20 cellular contexts compared by ENCODE assay signal in the genomic region with DNA sequence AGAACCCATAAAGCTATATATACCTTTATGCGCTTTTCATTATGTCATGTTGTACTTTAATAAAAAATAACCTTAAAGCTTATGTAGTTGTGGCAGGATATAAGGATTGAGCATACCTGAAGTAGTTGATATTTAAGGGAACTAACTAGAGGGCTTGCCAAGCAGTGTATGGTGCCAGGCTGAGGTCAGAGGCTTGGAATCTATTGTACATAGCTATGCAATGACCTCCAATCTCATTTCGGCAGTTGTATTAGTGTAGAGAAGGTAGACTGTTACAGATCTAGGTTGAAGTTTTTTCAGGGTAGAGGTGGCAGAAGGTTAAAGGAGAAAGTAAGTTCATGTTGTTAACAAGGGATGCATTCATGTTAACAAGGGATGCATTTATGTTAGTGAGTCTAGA.
A peak's percentile ranks its signal among the peaks of the same experiment; 100 is the strongest.
DNase-seq lines count a peak whose midpoint lies in the region; ATAC-seq lines count a peak whose summit lies in the region.
"Had no signal": no experiment of that assay in that cellular context is flagged by ENCODE, and none has a peak within 500 bp of the region (broad histone marks: within the 10 kb centered on the region; RNA-seq: fewer than 3 reads in every experiment).

No MANE protein-coding gene starts in this region.

- peak; percentile 2 for DNase-seq in A172 (ENCODE audit: low spot score)
- DNase-seq in EL: peak; percentile 13
- DNase-seq in adipocyte (ENCODE audit: low read depth): peak; percentile 41
- DNase-seq in kidney tubule cell (ENCODE audit: low spot score): peak; percentile 42
- no peak for DNase-seq in NCI-H1694 treated with DMSO at 0.1 percent for 48 hours (lab: John Stamatoyannopoulos, UW)
- DNase-seq in kidney glomerular epithelial cell (lab: John Stamatoyannopoulos, UW): no peak
- DNase-seq in HuH-7.5 (ENCODE audit: low spot score): no peak
- DNase-seq: CD4-positive, alpha-beta memory T cell; GM23248; Kasumi-1; NCI-H1092 treated with DMSO at 0.1 percent for 48 hours; NCI-H2107; NCI-H510A treated with DMSO at 0.1 percent for 48 hours; NCI-H774; SHP77 treated with DMSO at 0.1 percent for 48 hours; SK-N-SH had no signal

- H3K9me3 ChIP-seq in adipocyte (ENCODE audit: control insufficient read depth, low read length): no peaks in the 10 kb centered on the region
- H3K9me3 ChIP-seq: A549, BLaER1, HAP-1, SK-N-SH had no signal

- no peak overlapping the region for H3K4me3 ChIP-seq in adipocyte (ENCODE audit: low read length)
- H3K4me3 ChIP-seq: A549, BLaER1, GM23248, HAP-1 had no signal

- H3K9ac ChIP-seq in adipocyte (ENCODE audit: low read length): no peak overlapping the region
- H3K9ac ChIP-seq: BLaER1, GM23248, SK-N-SH had no signal

- no peaks in the 10 kb centered on the region for H3K36me3 ChIP-seq in adipocyte (ENCODE audit: control insufficient read depth, insufficient read depth, low read length, severe bottlenecking)
- H3K36me3 ChIP-seq: BLaER1, HAP-1 had no signal

- no peaks in the 10 kb centered on the region for H3K4me1 ChIP-seq in adipocyte (ENCODE audit: control insufficient read depth, insufficient read depth, low read length)
- H3K4me1 ChIP-seq: A549, BLaER1, HAP-1 had no signal

- no peak for ATAC-seq in GM21825 (IDR thresholded peaks at IDR 0.05; ENCODE audit: unreplicated experiment)
- ATAC-seq: A549 had no signal

- H3K27me3 ChIP-seq in adipocyte (replicated peaks; ENCODE audit: control insufficient read depth, insufficient read depth, low read length): no peaks in the 10 kb centered on the region
- H3K27me3 ChIP-seq: BLaER1 had no signal

Comparison
In these comparisons a context has a peak if more than half of its experiments do, and no peak if none do; other contexts are left out.
1. DNase-seq: peak in A172 (single experiment), EL (single experiment), adipocyte (single experiment) and kidney tubule cell (single experiment); none in NCI-H1694 treated with DMSO at 0.1 percent for 48 hours (single experiment), kidney glomerular epithelial cell (single experiment) and HuH-7.5 (single experiment).